In the genomic region with DNA sequence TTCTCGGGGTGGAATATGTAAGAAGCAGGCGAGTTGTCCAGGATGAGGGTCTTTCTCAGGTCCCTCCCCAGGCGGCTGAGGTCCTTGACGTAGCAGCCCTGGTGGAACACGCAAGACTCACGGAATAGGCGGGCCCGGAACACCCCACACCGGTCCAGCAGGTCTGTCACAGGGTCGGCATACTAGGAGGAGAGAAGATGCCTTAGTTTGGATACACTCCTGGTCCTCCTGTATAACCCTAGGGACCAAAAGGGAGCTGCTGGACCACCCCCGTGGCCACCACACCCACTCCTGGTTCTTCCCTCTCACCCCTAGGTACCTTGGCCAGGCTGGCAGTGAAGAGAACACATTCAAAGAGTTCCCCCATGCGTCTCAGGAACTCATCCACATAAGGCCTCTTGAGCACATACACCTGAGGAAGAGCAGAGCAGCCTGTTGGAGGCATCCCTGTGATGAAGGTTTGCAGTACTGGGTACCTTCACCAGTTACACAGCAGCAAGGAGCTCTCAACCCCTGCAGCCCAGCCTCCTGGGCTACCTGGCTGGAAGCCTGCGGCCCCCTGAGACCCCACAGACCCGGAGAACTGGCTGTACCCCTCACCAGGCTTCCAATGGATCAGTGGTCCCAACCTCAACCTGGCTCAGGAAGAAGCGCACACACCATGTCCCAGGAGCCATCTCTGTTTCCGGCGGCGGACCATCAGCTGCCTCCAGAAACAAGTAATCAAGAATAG, we compare ENCODE assay signal across 13 cellular contexts.
"Had no signal": no experiment of that assay in that cellular context is flagged by ENCODE, and none has a peak within 500 bp of the region (broad histone marks: within the 10 kb centered on the region; RNA-seq: fewer than 3 reads in every experiment).

No MANE protein-coding gene starts in this region.

- DNase-seq: activated CD4-positive, alpha-beta T cell treated with anti-CD3 and anti-CD28 coated beads, Interleukin-2, amount 50 U/mL, for 1 hour; activated CD4-positive, CD25-positive, alpha-beta regulatory T cell; activated naive CD4-positive, alpha-beta T cell treated with anti-CD3 and anti-CD28 coated beads, Interleukin-2, amount 50 U/mL, for 16 hours; activated T-cell treated with anti-CD3 and anti-CD28 coated beads for 4 hours; brain microvascular endothelial cell; cerebellar nuclear complex; erythroblast; sigmoid colon; stimulated activated CD4-positive, alpha-beta T cell treated with anti-CD3 and anti-CD28 coated beads, Interleukin-1b, Interleukin-23, amount 100 ng/mL, for 48 hours; substantia nigra had no signal

- H3K4me3 ChIP-seq: gastroesophageal sphincter, sigmoid colon, tibial nerve had no signal

- H3K27ac ChIP-seq: brain microvascular endothelial cell, tibial nerve had no signal

- ATAC-seq: gastroesophageal sphincter had no signal

- H3K9me3 Mint-ChIP-seq: dendritic cell treated with granulocyte-macrophage colony-stimulating factor and Interleukin-4, amounts not matched to agents 40 ng/mL and 50 ng/mL, for 4 days had no signal

- H3K27me3 ChIP-seq: brain microvascular endothelial cell, gastroesophageal sphincter, sigmoid colon, tibial nerve had no signal

- H3K27me3 Mint-ChIP-seq: dendritic cell treated with granulocyte-macrophage colony-stimulating factor and Interleukin-4, amounts not matched to agents 40 ng/mL and 50 ng/mL, for 4 days had no signal

- H3K4me3 Mint-ChIP-seq: dendritic cell treated with granulocyte-macrophage colony-stimulating factor and Interleukin-4, amounts not matched to agents 40 ng/mL and 50 ng/mL, for 4 days had no signal

- H3K9me3 ChIP-seq: gastroesophageal sphincter, sigmoid colon, tibial nerve had no signal
